In genomic region chr4:139175647-139176298, GRCh38 we compare ENCODE assay signal across 8 cellular contexts. TPM values are rescaled to one million over a fixed set of nuclear protein-coding genes. Genes with fewer than 3 reads are reported as not detected.
A peak's percentile ranks its signal among the peaks of the same experiment; 100 is the strongest.
DNase-seq lines count a peak whose midpoint lies in the region; ATAC-seq and TF ChIP-seq lines count a peak whose summit lies in the region.

No MANE protein-coding gene starts in this region.

- H3K27ac Mint-ChIP-seq in MCF 10A (ENCODE audit: low read depth, unreplicated experiment) = peak overlapping the region; percentile 93

- peak overlapping the region; percentile 96 for H3K4me3 Mint-ChIP-seq in MCF 10A (ENCODE audit: unreplicated experiment)

- no peaks in the 10 kb centered on the region for H3K27me3 Mint-ChIP-seq in MCF 10A (ENCODE audit: insufficient read depth, unreplicated experiment)

- intact Hi-C loops in MCF 10A (cut with micrococcal nuclease) (loop anchor here (5.0 kb wide), 1 partner anchor 107 kb away; the partner anchor contains the start of gene MGARP), lower leg skin (cut with DNase I; ENCODE audit: low total_unique reads) (loop anchor here (10.0 kb wide), 1 partner anchor 91 kb away; no protein-coding TSS in a partner anchor), thyroid gland (cut with DNase I) (loop anchor here (5.0 kb wide), 4 partner anchors 93 to 158 kb away; partner anchors contain the start of gene NOCT)

- TF ChIP-seq CTCF in MCF 10A (IDR thresholded peaks at IDR 0.05; ENCODE audit: unreplicated experiment) (no peak), lower leg skin (IDR thresholded peaks at IDR 0.05) (no peak), thyroid gland (IDR thresholded peaks at IDR 0.05) (no peak)

- peaks cover 15% of the 10 kb centered on the region for H3K4me1 Mint-ChIP-seq in MCF 10A (ENCODE audit: insufficient read depth, unreplicated experiment)

- H3K36me3 Mint-ChIP-seq in MCF 10A (ENCODE audit: insufficient read depth, unreplicated experiment) = peaks cover 5% of the 10 kb centered on the region

- DNase-seq in NCI-H2171 treated with DMSO at 0.1 percent for 48 hours (lab: John Stamatoyannopoulos, UW) = peak; percentile 20
- DNase-seq in NCI-H2171 (lab: John Stamatoyannopoulos, UW) = no peak
- DNase-seq in NCI-H1092 treated with DMSO at 0.1 percent for 48 hours (lab: John Stamatoyannopoulos, UW) = peak; percentile 58
- no peak for DNase-seq in MCF 10A (ENCODE audit: unreplicated experiment)
- DNase-seq in lower leg skin (ENCODE audit: low spot score in 2 of 2) = no peak
- no peak for DNase-seq in thyroid gland
- no peak for DNase-seq in HEK293T (ENCODE audit: extremely low spot score)

- H3K27me3 ChIP-seq in thyroid gland = no peaks in the 10 kb centered on the region

- peak overlapping the region; percentile 97 for H3K4me3 ChIP-seq in lower leg skin (ENCODE audit: low read depth, poor library complexity, severe bottlenecking)
- peak overlapping the region; percentile 68 to 97 (median 93) for H3K4me3 ChIP-seq in thyroid gland (replicated peaks in 1 of 3)

- no TSS peak for BruUV-seq in MCF 10A (replicated peaks; lab: Mats Ljungman, UMichigan)

- ATAC-seq in GM21723 (IDR thresholded peaks at IDR 0.05; ENCODE audit: unreplicated experiment) = no peak

- CTCF ChIA-PET in MCF 10A (lab: Yijun Ruan, JAX) = interaction anchor here (0.5 to 1.3 kb wide), 5 partner anchors 11 to 145 kb away, joined by 3 to 5 read pairs (median 4); no protein-coding TSS in a partner anchor
- CTCF ChIA-PET in HEK293T (lab: Yijun Ruan, JAX) = interaction anchor here (0.5 to 1.1 kb wide), 4 partner anchors 10 to 126 kb away, joined by 3 to 5 read pairs (median 4); partner anchors contain the start of gene NAA15

- H3K4me1 ChIP-seq in thyroid gland = peaks cover 6 to 16% of the 10 kb centered on the region in 2 donors

- no peaks in the 10 kb centered on the region for H3K9me3 ChIP-seq in thyroid gland

- no peak for TF ChIP-seq POLR2A in lower leg skin (IDR thresholded peaks at IDR 0.05)
- no peak for TF ChIP-seq POLR2A in thyroid gland (IDR thresholded peaks at IDR 0.05)

- H3K27ac ChIP-seq in thyroid gland = peak overlapping the region; percentile 93 to 100 (median 98)

- 1 to 4% methylated on average over 26 of the region's 26 CpGs for WGBS in lower leg skin, 2 donors
- WGBS in thyroid gland, 2 donors = 4 to 5% methylated on average over 21 to 26 of the region's 26 CpGs

- POLR2A ChIA-PET in MCF 10A (lab: Yijun Ruan, JAX) (interaction anchor here (0.7 to 6.7 kb wide), 28 partner anchors 9 to 712 kb away, joined by 3 to 254 read pairs (median 5); partner anchors contain the start of genes NAA15, NDUFC1, NOCT and RAB33B), HEK293T (lab: Yijun Ruan, JAX) (interaction anchor here (0.6 to 3.8 kb wide), 14 partner anchors 8 to 381 kb away, joined by 3 to 50 read pairs (median 3); partner anchors contain the start of genes NAA15 and NDUFC1)

- no peaks in the 10 kb centered on the region for H3K9me3 Mint-ChIP-seq in MCF 10A (ENCODE audit: unreplicated experiment)

- H3K36me3 ChIP-seq in thyroid gland = no peaks in the 10 kb centered on the region

TF ChIP-seq in HEK293T, 16 proteins besides CTCF, POLR2A, EP300 and RAD21:
- TF ChIP-seq CTBP1 (IDR thresholded peaks at IDR 0.05; ENCODE audit: borderline replicate concordance) = no peak
- TF ChIP-seq SUZ12 (IDR thresholded peaks at IDR 0.05) = no peak
- no peak for TF ChIP-seq FOXM1 (IDR thresholded peaks at IDR 0.05; ENCODE audit: borderline replicate concordance)
- no peak for TF ChIP-seq ZNF384 (IDR thresholded peaks at IDR 0.05)

RNA-seq across cellular contexts. Expression of gene ELF2, which starts 1.2 kb away (rescaled TPM):
- total RNA-seq in MCF 10A (2022) (26.5 and 28.7 TPM in 2 replicates), lower leg skin (10 to 100 TPM; 37.1 to 54.9 (median 44.7) TPM), thyroid gland (10 to 100 TPM; 58.1 to 76.6 (median 65.0) TPM)

Comparison
In these comparisons a context has a peak if more than half of its experiments do, and no peak if none do; other contexts are left out.
1. DNase-seq: peak in NCI-H2171 treated with DMSO at 0.1 percent for 48 hours (single experiment) and NCI-H1092 treated with DMSO at 0.1 percent for 48 hours (single experiment); none in NCI-H2171 (single experiment), MCF 10A (single experiment), lower leg skin (0 of 2), thyroid gland (0 of 2) and HEK293T (single experiment).